21 cellular contexts compared by ENCODE assay signal in the genomic region with DNA sequence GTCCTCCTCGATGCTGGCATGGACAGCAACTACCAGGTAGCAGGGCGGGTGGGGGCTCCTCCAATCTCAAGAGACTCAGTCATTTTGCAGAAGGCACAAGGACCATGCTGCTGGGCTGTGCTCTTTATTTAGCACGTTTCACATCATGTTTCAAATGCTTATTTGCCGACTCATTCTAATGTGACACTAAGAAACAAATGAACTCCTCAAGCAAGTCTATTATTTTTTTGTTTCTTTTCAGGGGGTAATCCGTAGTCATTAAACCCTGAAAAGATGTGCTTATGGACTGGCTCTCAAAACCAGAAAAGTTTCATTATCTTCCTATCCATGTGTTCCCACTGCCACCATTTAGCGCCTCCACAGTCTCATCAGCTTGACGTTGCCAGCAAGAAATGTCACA.
DNase-seq lines count a peak whose midpoint lies in the region; ATAC-seq, FAIRE-seq and TF ChIP-seq lines count a peak whose summit lies in the region.
"Had no signal": no experiment of that assay in that cellular context is flagged by ENCODE, and none has a peak within 500 bp of the region (broad histone marks: within the 10 kb centered on the region; RNA-seq: fewer than 3 reads in every experiment).

No MANE protein-coding gene starts in this region.

- DNase-seq in AG10803 (ENCODE audit: low read depth) (peak; percentile 55), HFFc6 (peak; percentile 15), bronchial epithelial cell (ENCODE audit: low read depth) (peak; percentile 7), myocyte (ENCODE audit: low read depth) (peak; percentile 58), NCI-H82 (lab: John Stamatoyannopoulos, UW) (no peak), HPDE6-E6E7 (ENCODE audit: extremely low spot score) (no peak), SK-N-DZ (ENCODE audit: low spot score) (no peak)
- DNase-seq in stimulated activated naive CD8-positive, alpha-beta T cell treated with anti-CD3 and anti-CD28 coated beads, Interleukin-15, Interleukin-2, amounts not matched to agents 100 U/mL and 50 U/mL, for 24 hours = no peak
- DNase-seq: activated CD8-positive, alpha-beta memory T cell treated with anti-CD3 and anti-CD28 coated beads for 24 hours; activated naive CD8-positive, alpha-beta T cell treated with anti-CD3 and anti-CD28 coated beads, Interleukin-2, amount 50 U/mL, for 24 hours; left ventricle myocardium superior; NCI-H2029; SHP77 treated with DMSO at 0.1 percent for 48 hours; sigmoid colon; stimulated activated CD4-positive, alpha-beta T cell treated with anti-CD3 and anti-CD28 coated beads, Interleukin-2, amount 100 ng/mL, for 24 hours had no signal

- no peaks in the 10 kb centered on the region for H3K27me3 Mint-ChIP-seq in HFFc6 (ENCODE audit: insufficient read depth)
- H3K27me3 Mint-ChIP-seq: activated naive CD8-positive, alpha-beta T cell treated with anti-CD3 and anti-CD28 coated beads, Interleukin-2, amount 50 U/mL, for 24 hours; activated T-helper 17 cell treated with anti-CD3 and anti-CD28 coated beads, Interleukin-2, amount 50 U/mL, for 72 hours had no signal

- no peaks in the 10 kb centered on the region for H3K27me3 ChIP-seq in bronchial epithelial cell (ENCODE audit: control insufficient read depth, insufficient read depth, low read length)
- H3K27me3 ChIP-seq: sigmoid colon had no signal

- H3K36me3 ChIP-seq in bronchial epithelial cell (ENCODE audit: control insufficient read depth, insufficient read depth, low read length) = peaks cover 3% of the 10 kb centered on the region

- peak overlapping the region; percentile 52 for H3K27ac Mint-ChIP-seq in HFFc6
- H3K27ac Mint-ChIP-seq: activated naive CD8-positive, alpha-beta T cell treated with anti-CD3 and anti-CD28 coated beads, Interleukin-2, amount 50 U/mL, for 24 hours; activated T-helper 17 cell treated with anti-CD3 and anti-CD28 coated beads, Interleukin-2, amount 50 U/mL, for 72 hours; T-helper 1 cell treated with Interleukin-12 subunit alpha and Interleukin-12 subunit beta and Interleukin-4 antibody, amounts not matched to agents 30 μg/mL and 1 μg/mL, for 36 hours; WTC11 had no signal

- no peak for ATAC-seq in stimulated activated naive CD8-positive, alpha-beta T cell treated with anti-CD3 and anti-CD28 coated beads, Interleukin-15, Interleukin-2, amounts not matched to agents 100 U/mL and 50 U/mL, for 24 hours
- ATAC-seq: activated naive CD8-positive, alpha-beta T cell treated with anti-CD3 and anti-CD28 coated beads, Interleukin-2, amount 50 U/mL, for 24 hours; activated T-helper 17 cell treated with anti-CD3 and anti-CD28 coated beads, Interleukin-2, amount 50 U/mL, for 72 hours; WTC11 had no signal

- TF ChIP-seq CTCF in AG10803 (conservative IDR thresholded peaks at IDR 0.05; ENCODE audit: low read length) (no peak), HFFc6 (IDR thresholded peaks at IDR 0.05) (no peak), bronchial epithelial cell (IDR thresholded peaks at IDR 0.05; ENCODE audit: insufficient read depth, low read length, severe bottlenecking) (no peak)

- FAIRE-seq in bronchial epithelial cell (lab: Jason Lieb, UNC) = no peak
- FAIRE-seq: D721Med, endometrium, frontal cortex had no signal

- peaks cover 7% of the 10 kb centered on the region for H3K36me3 Mint-ChIP-seq in HFFc6 (ENCODE audit: low read depth)

- H3K4me1 Mint-ChIP-seq in HFFc6 (ENCODE audit: low read depth) = peaks cover 23% of the 10 kb centered on the region
- H3K4me1 Mint-ChIP-seq: activated naive CD8-positive, alpha-beta T cell treated with anti-CD3 and anti-CD28 coated beads, Interleukin-2, amount 50 U/mL, for 24 hours; activated T-helper 17 cell treated with anti-CD3 and anti-CD28 coated beads, Interleukin-2, amount 50 U/mL, for 72 hours had no signal

- H3K4me3 Mint-ChIP-seq in HFFc6 = peak overlapping the region; percentile 8; the same call in 1 of the 2 replicates
- H3K4me3 Mint-ChIP-seq: activated naive CD8-positive, alpha-beta T cell treated with anti-CD3 and anti-CD28 coated beads, Interleukin-2, amount 50 U/mL, for 24 hours; activated T-helper 17 cell treated with anti-CD3 and anti-CD28 coated beads, Interleukin-2, amount 50 U/mL, for 72 hours; T-helper 1 cell treated with Interleukin-12 subunit alpha and Interleukin-12 subunit beta and Interleukin-4 antibody, amounts not matched to agents 30 μg/mL and 1 μg/mL, for 36 hours; WTC11 had no signal

- no peaks in the 10 kb centered on the region for H3K9me3 Mint-ChIP-seq in HFFc6
- H3K9me3 Mint-ChIP-seq: activated naive CD8-positive, alpha-beta T cell treated with anti-CD3 and anti-CD28 coated beads, Interleukin-2, amount 50 U/mL, for 24 hours; activated T-helper 17 cell treated with anti-CD3 and anti-CD28 coated beads, Interleukin-2, amount 50 U/mL, for 72 hours; T-helper 1 cell treated with Interleukin-12 subunit alpha and Interleukin-12 subunit beta and Interleukin-4 antibody, amounts not matched to agents 30 μg/mL and 1 μg/mL, for 36 hours; WTC11 had no signal

- H3K4me3 ChIP-seq in AG10803 (ENCODE audit: low read length) (no peak overlapping the region), bronchial epithelial cell (ENCODE audit: low read depth, low read length) (no peak overlapping the region)
- H3K4me3 ChIP-seq: sigmoid colon had no signal

Comparison
In these comparisons a context has a peak if more than half of its experiments do, and no peak if none do; other contexts are left out.
1. DNase-seq: peak in AG10803 (single experiment), HFFc6 (single experiment), bronchial epithelial cell (single experiment) and myocyte (single experiment); none in NCI-H82 (single experiment), stimulated activated naive CD8-positive, alpha-beta T cell treated with anti-CD3 and anti-CD28 coated beads, Interleukin-15, Interleukin-2, amounts not matched to agents 100 U/mL and 50 U/mL, for 24 hours (single experiment), HPDE6-E6E7 (single experiment) and SK-N-DZ (single experiment).